Comparison of ENCODE assay signal across 26 cellular contexts in the genomic region with DNA sequence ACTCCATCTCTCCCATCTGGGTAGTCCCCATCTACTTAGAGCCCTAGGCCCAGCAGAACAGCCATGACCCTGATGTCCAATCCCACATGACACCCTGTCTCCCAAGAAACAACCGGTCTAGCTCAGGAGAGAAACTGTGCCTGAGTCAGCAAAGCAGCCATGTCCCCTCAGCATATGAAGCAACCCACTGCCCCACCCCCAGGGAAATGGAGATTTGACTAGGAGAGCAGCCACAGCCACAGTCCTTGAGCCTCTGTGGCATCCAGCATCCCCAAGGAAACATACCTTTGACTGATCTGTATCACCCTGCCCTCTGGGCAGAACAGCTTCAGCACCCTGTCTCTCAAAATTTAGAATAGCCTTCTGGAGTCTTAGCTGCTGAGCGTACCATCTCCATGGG.
"Had no signal": no experiment of that assay in that cellular context is flagged by ENCODE, and none has a peak within 500 bp of the region (broad histone marks: within the 10 kb centered on the region; RNA-seq: fewer than 3 reads in every experiment).

No MANE protein-coding gene starts in this region.

- H3K36me3 Mint-ChIP-seq: activated CD8-positive, alpha-beta memory T cell treated with anti-CD3 and anti-CD28 coated beads, Interleukin-2, amount 10 ng/mL, durations not matched to agents 7 days and 5 days; activated naive CD4-positive, alpha-beta T cell treated with anti-CD3 and anti-CD28 coated beads, Interleukin-2, amount 50 U/mL, for 24 hours had no signal

- H3K4me3 Mint-ChIP-seq: activated B cell treated with CpG ODN at 0.5 μM for 24 hours; activated CD4-positive, alpha-beta T cell treated with anti-CD3 and anti-CD28 coated beads, Interleukin-2, amount 10 ng/mL, durations not matched to agents 24 days and 14 days; activated CD8-positive, alpha-beta memory T cell treated with anti-CD3 and anti-CD28 coated beads, Interleukin-2, amount 10 ng/mL, durations not matched to agents 7 days and 5 days; activated naive CD4-positive, alpha-beta T cell treated with anti-CD3 and anti-CD28 coated beads, Interleukin-2, amount 50 U/mL, for 24 hours; activated T-cell treated with anti-CD3 and anti-CD28 coated beads, Interleukin-2, amount 50 U/mL, for 24 hours; activated T-helper 1 cell treated with anti-CD3 and anti-CD28 coated beads, Interleukin-12 subunit alpha, Interleukin-12 subunit beta, Interleukin-2, Interleukin-4 antibody, amounts not matched to agents 30 ng/mL and 10 ng/mL and 1 ng/mL, durations not matched to agents 14 hours and 24 hours and 36 hours; T-helper 17 cell had no signal

- ATAC-seq: activated CD8-positive, alpha-beta memory T cell treated with anti-CD3 and anti-CD28 coated beads, Interleukin-2, amount 10 ng/mL, durations not matched to agents 7 days and 5 days; T-helper 17 cell had no signal

- H3K27me3 ChIP-seq: breast epithelium, Peyer's patch had no signal

- H3K9me3 ChIP-seq: Peyer's patch had no signal

- H3K27ac Mint-ChIP-seq: activated B cell treated with CpG ODN at 0.5 μM for 24 hours; activated CD4-positive, alpha-beta T cell treated with anti-CD3 and anti-CD28 coated beads, Interleukin-2, amount 10 ng/mL, durations not matched to agents 24 days and 14 days; activated CD8-positive, alpha-beta memory T cell treated with anti-CD3 and anti-CD28 coated beads, Interleukin-2, amount 10 ng/mL, durations not matched to agents 7 days and 5 days; activated naive CD4-positive, alpha-beta T cell treated with anti-CD3 and anti-CD28 coated beads, Interleukin-2, amount 50 U/mL, for 24 hours; activated T-cell treated with anti-CD3 and anti-CD28 coated beads, Interleukin-2, amount 50 U/mL, for 24 hours; activated T-helper 1 cell treated with anti-CD3 and anti-CD28 coated beads, Interleukin-12 subunit alpha, Interleukin-12 subunit beta, Interleukin-2, Interleukin-4 antibody, amounts not matched to agents 30 ng/mL and 10 ng/mL and 1 ng/mL, durations not matched to agents 14 hours and 24 hours and 36 hours; T-helper 17 cell had no signal

- H3K4me1 Mint-ChIP-seq: activated B cell treated with CpG ODN at 0.5 μM for 24 hours; activated CD4-positive, alpha-beta T cell treated with anti-CD3 and anti-CD28 coated beads, Interleukin-2, amount 10 ng/mL, durations not matched to agents 24 days and 14 days; activated CD8-positive, alpha-beta memory T cell treated with anti-CD3 and anti-CD28 coated beads, Interleukin-2, amount 10 ng/mL, durations not matched to agents 7 days and 5 days; activated naive CD4-positive, alpha-beta T cell treated with anti-CD3 and anti-CD28 coated beads, Interleukin-2, amount 50 U/mL, for 24 hours; T-helper 17 cell had no signal

- H3K27ac ChIP-seq: breast epithelium, Peyer's patch had no signal

- H3K27me3 Mint-ChIP-seq: activated B cell treated with CpG ODN at 0.5 μM for 24 hours; activated CD4-positive, alpha-beta T cell treated with anti-CD3 and anti-CD28 coated beads, Interleukin-2, amount 10 ng/mL, durations not matched to agents 24 days and 14 days; activated CD8-positive, alpha-beta memory T cell treated with anti-CD3 and anti-CD28 coated beads, Interleukin-2, amount 10 ng/mL, durations not matched to agents 7 days and 5 days; activated naive CD4-positive, alpha-beta T cell treated with anti-CD3 and anti-CD28 coated beads, Interleukin-2, amount 50 U/mL, for 24 hours; activated T-cell treated with anti-CD3 and anti-CD28 coated beads, Interleukin-2, amount 50 U/mL, for 24 hours; T-helper 17 cell had no signal

- H3K4me1 ChIP-seq: breast epithelium, Peyer's patch had no signal

- H3K9me3 Mint-ChIP-seq: activated naive CD4-positive, alpha-beta T cell treated with anti-CD3 and anti-CD28 coated beads, Interleukin-2, amount 50 U/mL, for 24 hours; activated T-cell treated with anti-CD3 and anti-CD28 coated beads, Interleukin-2, amount 50 U/mL, for 24 hours had no signal

- DNase-seq: activated B cell treated with CpG ODN at 0.5 μM for 24 hours; activated CD4-positive, alpha-beta T cell treated with anti-CD3 and anti-CD28 coated beads for 1 hour; activated CD4-positive, alpha-beta T cell treated with anti-CD3 and anti-CD28 coated beads, Interleukin-2, amount 10 ng/mL, durations not matched to agents 24 days and 14 days; activated CD4-positive, alpha-beta T cell treated with anti-CD3 and anti-CD28 coated beads, Interleukin-2, amount 50 U/mL, for 48 hours; activated CD8-positive, alpha-beta memory T cell treated with anti-CD3 and anti-CD28 coated beads, Interleukin-2, amount 10 ng/mL, durations not matched to agents 7 days and 5 days; activated effector memory CD4-positive, alpha-beta T cell treated with Interleukin-2 at 50 U/mL for 16 hours; activated naive CD4-positive, alpha-beta T cell; activated T-cell treated with anti-CD3 and anti-CD28 coated beads, Interleukin-2, amount 50 U/mL, for 24 hours; aorta; caudate nucleus; Kasumi-1; NCI-H1105 treated with DMSO at 0.1 percent for 48 hours; NCI-H1436 treated with DMSO at 0.1 percent for 48 hours; NCI-H187; NCI-H2081 treated with DMSO at 0.1 percent for 48 hours; NCI-H345; NCI-H510A; NCI-H526 treated with DMSO at 0.1 percent for 48 hours; NK-92 treated with Interleukin-12 subunit alpha and Interleukin-12 subunit beta, amount 100 ng/mL, for 24 hours; Peyer's patch; SHP77 treated with DMSO at 0.1 percent for 48 hours; T-helper 17 cell; T-helper 9 cell had no signal
